Comparison of ENCODE assay signal across 18 cellular contexts in genomic region chr5:168341178-168341577, GRCh38. TPM values are rescaled to one million over a fixed set of nuclear protein-coding genes. Genes with fewer than 3 reads are reported as not detected.
DNase-seq lines count a peak whose midpoint lies in the region; ATAC-seq and TF ChIP-seq lines count a peak whose summit lies in the region.
"Had no signal": no experiment of that assay in that cellular context is flagged by ENCODE, and none has a peak within 500 bp of the region (broad histone marks: within the 10 kb centered on the region; RNA-seq: fewer than 3 reads in every experiment).

No MANE protein-coding gene starts in this region.

- no peaks in the 10 kb centered on the region for H3F3A ChIP-seq in GM23248 (ENCODE audit: insufficient read depth)

- H3K9me3 Mint-ChIP-seq in progenitor cell of endocrine pancreas (ENCODE audit: low read depth), result no peaks in the 10 kb centered on the region
- no peaks in the 10 kb centered on the region for H3K9me3 Mint-ChIP-seq in endothelial cell (ENCODE audit: unreplicated experiment)

- H3K27me3 ChIP-seq in GM23248 (replicated peaks; ENCODE audit: insufficient read depth) (no peaks in the 10 kb centered on the region), mammary epithelial cell (ENCODE audit: insufficient read depth, low read length) (no peaks in the 10 kb centered on the region), esophagus squamous epithelium (no peaks in the 10 kb centered on the region)

- intact Hi-C loops in mammary epithelial cell (cut with micrococcal nuclease), result no loop called here
- intact Hi-C loops in esophagus squamous epithelium (cut with DNase I), result no loop called here

- H3K27ac Mint-ChIP-seq in progenitor cell of endocrine pancreas (peak overlapping the region; percentile 68), endothelial cell (ENCODE audit: unreplicated experiment) (no peak overlapping the region)
- H3K27ac Mint-ChIP-seq: CD14-positive monocyte, T-cell had no signal

- TF ChIP-seq CTCF in mammary epithelial cell (conservative IDR thresholded peaks at IDR 0.05 in 1 of 2, IDR thresholded peaks at IDR 0.05 in 1 of 2; ENCODE audit: extremely low read depth in 1 of 2, insufficient read depth in 1 of 2, low read depth in 1 of 2, low read length in 2 of 2), result no peak
- no peak for TF ChIP-seq CTCF in progenitor cell of endocrine pancreas (IDR thresholded peaks at IDR 0.05; ENCODE audit: unreplicated experiment)
- no peak for TF ChIP-seq CTCF in endothelial cell (IDR thresholded peaks at IDR 0.05; ENCODE audit: unreplicated experiment)
- no peak for TF ChIP-seq CTCF in esophagus squamous epithelium (IDR thresholded peaks at IDR 0.05)

- no peak for TF ChIP-seq POLR2A in esophagus squamous epithelium (IDR thresholded peaks at IDR 0.05)

- H3K4me2 ChIP-seq in GM23248 (ENCODE audit: unreplicated experiment) (no peak overlapping the region), mammary epithelial cell (ENCODE audit: insufficient read depth, low read depth, low read length) (peak overlapping the region; percentile 5)

- H3K4me3 ChIP-seq in GM23248 (no peak overlapping the region), mammary epithelial cell (replicated peaks in 1 of 3; ENCODE audit: insufficient read depth in 1 of 3, low read depth in 2 of 3, low read length in 3 of 3) (no peak overlapping the region), esophagus squamous epithelium (no peak overlapping the region)

- H3K27ac ChIP-seq in GM23248, result no peak overlapping the region
- H3K27ac ChIP-seq in mammary epithelial cell (ENCODE audit: insufficient read depth, low read depth, low read length), result no peak overlapping the region
- no peak overlapping the region for H3K27ac ChIP-seq in esophagus squamous epithelium

- dilution Hi-C loops in mammary epithelial cell (cut with HindIII; ENCODE audit: low sequenced_read_pairs), result loop anchor here (5.0 kb wide), 2 partner anchors 69 to 71 kb away; no protein-coding TSS in a partner anchor

- no TSS peak for BruUV-seq in mammary epithelial cell (replicated peaks; lab: Mats Ljungman, UMichigan)

- H3K4me3 Mint-ChIP-seq in progenitor cell of endocrine pancreas (ENCODE audit: low read depth) (no peak overlapping the region), endothelial cell (ENCODE audit: unreplicated experiment) (no peak overlapping the region)
- H3K4me3 Mint-ChIP-seq: CD14-positive monocyte, T-cell had no signal

- DNase-seq in GM23248, result peak; percentile 10
- peak; percentile 9 for DNase-seq in M059J (ENCODE audit: low read depth)
- DNase-seq in mammary epithelial cell, result peak; percentile 36
- DNase-seq in progenitor cell of endocrine pancreas (ENCODE audit: low spot score, unreplicated experiment), result no peak
- DNase-seq in endothelial cell (ENCODE audit: low spot score), result no peak
- no peak for DNase-seq in stimulated activated CD4-positive, alpha-beta T cell treated with anti-CD3 and anti-CD28 coated beads, Interleukin-2, amount 100 ng/mL, for 24 hours
- DNase-seq in esophagus squamous epithelium (lab: John Stamatoyannopoulos, UW), result no peak
- DNase-seq: DMS 273 treated with DMSO at 0.1 percent for 48 hours, DND-41, GF-D8, NCI-H1105, NCI-H1694, NCI-H2081 treated with DMSO at 0.1 percent for 48 hours, SIG-M5, T-cell had no signal

- H2AFZ ChIP-seq in GM23248 (no peak overlapping the region), mammary epithelial cell (ENCODE audit: low read depth, low read length) (no peak overlapping the region)

- H3K36me3 Mint-ChIP-seq in progenitor cell of endocrine pancreas (ENCODE audit: insufficient read depth) (peaks cover 21% of the 10 kb centered on the region), endothelial cell (ENCODE audit: low read depth, unreplicated experiment) (no peaks in the 10 kb centered on the region)
- H3K36me3 Mint-ChIP-seq: CD14-positive monocyte, T-cell had no signal

- H4K20me1 ChIP-seq in GM23248 (ENCODE audit: insufficient read depth) (no peaks in the 10 kb centered on the region), mammary epithelial cell (ENCODE audit: insufficient read depth, low read length) (no peaks in the 10 kb centered on the region)

- H3K9ac ChIP-seq in GM23248 (no peak overlapping the region), mammary epithelial cell (ENCODE audit: insufficient read depth, low read length) (no peak overlapping the region)

- H3K9me3 ChIP-seq in GM23248 (ENCODE audit: low read depth), result no peaks in the 10 kb centered on the region
- H3K9me3 ChIP-seq in mammary epithelial cell (replicated peaks; ENCODE audit: insufficient read depth, low read length), result no peaks in the 10 kb centered on the region
- no peaks in the 10 kb centered on the region for H3K9me3 ChIP-seq in esophagus squamous epithelium

- WGBS in GM23248 (ENCODE audit: low coverage in 1 of 2, low lambda C conversion rate in 2 of 2, missing lambda C conversion rate in 2 of 2), 2 experiments, result 71 to 79% methylated on average over 2 of the region's 2 CpGs
- 58% methylated on average over 2 of the region's 2 CpGs for WGBS in mammary epithelial cell (ENCODE audit: low coverage, missing lambda C conversion rate)
- 46 to 48% methylated on average over 2 of the region's 2 CpGs for WGBS in esophagus squamous epithelium, 2 donors

- no peak for ATAC-seq in HG03135 (IDR thresholded peaks at IDR 0.05; ENCODE audit: unreplicated experiment)
- ATAC-seq: SK-N-SH treated with all-trans-retinoic acid at 6 μM for 48 hours, T-cell had no signal

- H3K36me3 ChIP-seq in GM23248 (ENCODE audit: low read depth) (no peaks in the 10 kb centered on the region), mammary epithelial cell (ENCODE audit: insufficient read depth, low read length) (no peaks in the 10 kb centered on the region), esophagus squamous epithelium (no peaks in the 10 kb centered on the region)

- no peaks in the 10 kb centered on the region for H3K27me3 Mint-ChIP-seq in progenitor cell of endocrine pancreas
- H3K27me3 Mint-ChIP-seq in endothelial cell (ENCODE audit: unreplicated experiment), result peaks cover 4% of the 10 kb centered on the region

- no peaks in the 10 kb centered on the region for H3K9me2 ChIP-seq in GM23248 (ENCODE audit: insufficient read depth)

- H3K79me2 ChIP-seq in GM23248 (ENCODE audit: insufficient read depth) (no peaks in the 10 kb centered on the region), mammary epithelial cell (ENCODE audit: insufficient read depth, low read length) (peaks cover 42% of the 10 kb centered on the region)

- CTCF ChIA-PET in mammary epithelial cell (lab: Charles Lee; ENCODE audit: low non-redundant PET), result interaction anchor here (0.7 kb wide), 1 partner anchor 1205 kb away, joined by 6 read pairs; no protein-coding TSS in a partner anchor

- in situ Hi-C loops in GM23248 (cut with MboI), result no loop called here
- in situ Hi-C loops in mammary epithelial cell (cut with MboI; ENCODE audit: low sequenced_read_pairs in 2 of 2), result no loop called here

- peaks cover 38% of the 10 kb centered on the region for H3K4me1 Mint-ChIP-seq in progenitor cell of endocrine pancreas (ENCODE audit: low read depth)
- H3K4me1 Mint-ChIP-seq in endothelial cell (ENCODE audit: unreplicated experiment), result peaks cover 4% of the 10 kb centered on the region
- H3K4me1 Mint-ChIP-seq: CD14-positive monocyte, T-cell had no signal

- 0 out of 2 replicates have a peak, but pooled peaks cover 3% of the 10 kb centered on the region for H3K4me1 ChIP-seq in GM23248 (ENCODE audit: insufficient read depth)
- peaks cover 30% of the 10 kb centered on the region for H3K4me1 ChIP-seq in mammary epithelial cell (ENCODE audit: insufficient read depth, low read length)
- peaks cover 0 to 9% (median 5%) of the 10 kb centered on the region in 3 donors for H3K4me1 ChIP-seq in esophagus squamous epithelium

RNA-seq across cellular contexts. Expression of gene WWC1, which starts 49.7 kb away (rescaled TPM):
- total RNA-seq in GM23248 (2014; rRNA removed; shearing (Covaris generic)), result 3.5 and 7.1 TPM in 2 replicates
- 1.2 and 1.8 TPM in 2 replicates for polyA plus RNA-seq in GM23248 (2016; fragmentation: Nextera tagmentation; extraction: Ambion mirVana)
- total RNA-seq in M059J (2014; rRNA removed; shearing (Covaris generic)), result 6.1 and 9.7 TPM in 2 replicates
- 10 to 100 TPM; 17.8 to 32.0 TPM for total RNA-seq in mammary epithelial cell
- polyA plus RNA-seq in mammary epithelial cell, result 14.0 TPM
- polyA minus RNA-seq in mammary epithelial cell, result 78.6 TPM
- total RNA-seq in progenitor cell of endocrine pancreas, result 62.3 and 70.3 TPM in 2 replicates
- total RNA-seq in endothelial cell (ENCODE audit: unreplicated experiment), result 1.1 TPM
- 10 to 100 TPM; 14.4 to 25.0 (median 16.1) TPM for total RNA-seq in esophagus squamous epithelium
- polyA plus RNA-seq: CD14-positive monocyte had no signal

Comparison
In these comparisons a context has a peak if more than half of its experiments do, and no peak if none do; other contexts are left out.
1. DNase-seq: peak in GM23248 (single experiment), M059J (single experiment) and mammary epithelial cell (single experiment); none in progenitor cell of endocrine pancreas (single experiment), endothelial cell (single experiment), stimulated activated CD4-positive, alpha-beta T cell treated with anti-CD3 and anti-CD28 coated beads, Interleukin-2, amount 100 ng/mL, for 24 hours (0 of 2) and esophagus squamous epithelium (single experiment).